Comparison of ENCODE assay signal across 20 cellular contexts in genomic region chr9:130410443-130410842, GRCh38. TPM values are rescaled to one million over a fixed set of nuclear protein-coding genes. Genes with fewer than 3 reads are reported as not detected.
A peak's percentile ranks its signal among the peaks of the same experiment; 100 is the strongest.
DNase-seq lines count a peak whose midpoint lies in the region; ATAC-seq, FAIRE-seq and TF ChIP-seq lines count a peak whose summit lies in the region.
"Had no signal": no experiment of that assay in that cellular context is flagged by ENCODE, and none has a peak within 500 bp of the region (broad histone marks: within the 10 kb centered on the region; RNA-seq: fewer than 3 reads in every experiment).

No MANE protein-coding gene starts in this region.

- no peak overlapping the region for H3K4me3 Mint-ChIP-seq in activated T-helper 17 cell treated with anti-CD3 and anti-CD28 coated beads, Interleukin-2, amount 50 U/mL, for 72 hours
- H3K4me3 Mint-ChIP-seq: CD4-positive, alpha-beta T cell; GM23338 had no signal

- H3K36me3 ChIP-seq in Peyer's patch (peaks cover 0 to 26% (median 0%) of the 10 kb centered on the region in 3 donors), H1 (ENCODE audit: control insufficient read depth in 2 of 4, insufficient read depth in 4 of 4, low read length in 3 of 4) (no peaks in the 10 kb centered on the region), mesenchymal stem cell (ENCODE audit: control insufficient read depth in 1 of 2, insufficient read depth in 2 of 2, low read depth in 1 of 2, low read length in 2 of 2) (no peaks in the 10 kb centered on the region), neuronal stem cell (replicated peaks in 1 of 2; ENCODE audit: control insufficient read depth in 2 of 2, insufficient read depth in 2 of 2, low read length in 2 of 2) (no peaks in the 10 kb centered on the region)
- H3K36me3 ChIP-seq: BE2C had no signal

- no peak overlapping the region for H2BK5ac ChIP-seq in H1 (ENCODE audit: low read depth, low read length)
- H2BK5ac ChIP-seq in mesenchymal stem cell (ENCODE audit: low read depth, low read length, poor library complexity, severe bottlenecking), result no peak overlapping the region
- no peak overlapping the region for H2BK5ac ChIP-seq in neuronal stem cell (ENCODE audit: low read length)

- H2BK120ac ChIP-seq in H1 (replicated peaks; ENCODE audit: low read depth, low read length), result no peak overlapping the region
- H2BK120ac ChIP-seq in mesenchymal stem cell (ENCODE audit: low read depth, low read length), result no peak overlapping the region
- no peak overlapping the region for H2BK120ac ChIP-seq in neuronal stem cell (ENCODE audit: low read depth, low read length)

- DNase-seq in Peyer's patch (peak in 2 of 3 donors; percentile 55 to 67), H1 (ENCODE audit: low read depth in 1 of 2, low spot score in 2 of 2) (no peak), mesenchymal stem cell (no peak), neuronal stem cell (ENCODE audit: low spot score) (no peak), NCI-H82 treated with DMSO at 0.1 percent for 48 hours (lab: John Stamatoyannopoulos, UW; ENCODE audit: unreplicated experiment) (no peak), NCI-H1092 treated with DMSO at 0.1 percent for 48 hours (lab: John Stamatoyannopoulos, UW) (no peak), LoVo (ENCODE audit: low spot score) (no peak)
- DNase-seq: BE2C; C1 segment of cervical spinal cord; Caco-2; CD4-positive, alpha-beta T cell; H7 had no signal

- no peak for ATAC-seq in activated T-helper 17 cell treated with anti-CD3 and anti-CD28 coated beads, Interleukin-2, amount 50 U/mL, for 72 hours (replicated peaks)
- ATAC-seq: GM23338 had no signal

- H3K23ac ChIP-seq in H1 (ENCODE audit: insufficient read length) (no peak overlapping the region), mesenchymal stem cell (ENCODE audit: low read length in 2 of 2) (no peak overlapping the region), neuronal stem cell (ENCODE audit: low read depth, low read length, poor library complexity) (peak overlapping the region; percentile 27)

- H3K4ac ChIP-seq in H1 (replicated peaks; ENCODE audit: insufficient read length, low read depth, low read length) (no peak overlapping the region), mesenchymal stem cell (ENCODE audit: low read depth in 1 of 2, low read length in 2 of 2) (no peak overlapping the region), neuronal stem cell (ENCODE audit: low read length) (no peak overlapping the region)

- no peak for TF ChIP-seq POLR2A in Peyer's patch (IDR thresholded peaks at IDR 0.05)
- no peak for TF ChIP-seq POLR2A in H1 (IDR thresholded peaks at IDR 0.05; ENCODE audit: control extremely low read depth in 1 of 2, low read depth in 2 of 2, low read length in 2 of 2)

- no peak overlapping the region for H4K5ac ChIP-seq in H1 (ENCODE audit: insufficient read length, low read depth, low read length)

- no peaks in the 10 kb centered on the region for H3K23me2 ChIP-seq in H1 (ENCODE audit: low read depth, low read length)

- H3K4me2 ChIP-seq in H1 (ENCODE audit: insufficient read depth in 1 of 2, low read depth in 2 of 2, low read length in 2 of 2) (no peak overlapping the region), mesenchymal stem cell (ENCODE audit: low read length, poor library complexity, severe bottlenecking) (no peak overlapping the region), neuronal stem cell (ENCODE audit: insufficient read depth, low read length, poor library complexity, severe bottlenecking) (no peak overlapping the region)
- H3K4me2 ChIP-seq: GM23338 had no signal

- H3K14ac ChIP-seq in H1 (ENCODE audit: insufficient read length), result no peak overlapping the region
- H3K14ac ChIP-seq in mesenchymal stem cell (ENCODE audit: low read length in 2 of 2), result no peak overlapping the region
- no peak overlapping the region for H3K14ac ChIP-seq in neuronal stem cell (ENCODE audit: low read length)

- H2AK5ac ChIP-seq in H1 (ENCODE audit: low read depth, low read length) (no peak overlapping the region), mesenchymal stem cell (ENCODE audit: low read length, severe bottlenecking) (no peak overlapping the region), neuronal stem cell (ENCODE audit: low read depth, low read length) (no peak overlapping the region)

- H2AFZ ChIP-seq in H1 (ENCODE audit: low read length), result no peak overlapping the region
- no peak overlapping the region for H2AFZ ChIP-seq in mesenchymal stem cell (ENCODE audit: low read depth, low read length)
- no peak overlapping the region for H2AFZ ChIP-seq in neuronal stem cell (ENCODE audit: low read length)
- H2AFZ ChIP-seq: GM23338 had no signal

- POLR2A ChIA-PET in H1 (lab: Charles Lee; ENCODE audit: partially characterized antibody), result no interaction called here

- no peaks in the 10 kb centered on the region for H3K79me1 ChIP-seq in H1 (ENCODE audit: low read depth, low read length)
- H3K79me1 ChIP-seq in mesenchymal stem cell (replicated peaks; ENCODE audit: low read length, poor library complexity, severe bottlenecking), result no peaks in the 10 kb centered on the region
- no peaks in the 10 kb centered on the region for H3K79me1 ChIP-seq in neuronal stem cell (ENCODE audit: low read depth, low read length)

- peaks cover 4% of the 10 kb centered on the region for H3K27me3 Mint-ChIP-seq in activated T-helper 17 cell treated with anti-CD3 and anti-CD28 coated beads, Interleukin-2, amount 50 U/mL, for 72 hours
- H3K27me3 Mint-ChIP-seq: CD4-positive, alpha-beta T cell had no signal

- H3K9me3 Mint-ChIP-seq in activated T-helper 17 cell treated with anti-CD3 and anti-CD28 coated beads, Interleukin-2, amount 50 U/mL, for 72 hours, result no peaks in the 10 kb centered on the region
- H3K9me3 Mint-ChIP-seq: CD4-positive, alpha-beta T cell; GM23338 had no signal

- no peaks in the 10 kb centered on the region for H4K20me1 ChIP-seq in H1 (replicated peaks in 1 of 2; ENCODE audit: control insufficient read depth in 1 of 2, insufficient read depth in 2 of 2, low read length in 2 of 2)

- no peak overlapping the region for H2BK20ac ChIP-seq in H1 (ENCODE audit: low read length)

- no peaks in the 10 kb centered on the region for H3K4me1 Mint-ChIP-seq in activated T-helper 17 cell treated with anti-CD3 and anti-CD28 coated beads, Interleukin-2, amount 50 U/mL, for 72 hours

- peaks cover 0 to 29% (median 1%) of the 10 kb centered on the region in 4 donors for H3K4me1 ChIP-seq in Peyer's patch
- H3K4me1 ChIP-seq in H1 (replicated peaks in 1 of 4; ENCODE audit: control insufficient read depth in 3 of 4, insufficient read depth in 4 of 4, low read length in 3 of 4), result no peaks in the 10 kb centered on the region
- H3K4me1 ChIP-seq in mesenchymal stem cell (ENCODE audit: control insufficient read depth, insufficient read depth, low read depth, low read length), result no peaks in the 10 kb centered on the region
- H3K4me1 ChIP-seq in neuronal stem cell (ENCODE audit: control insufficient read depth in 2 of 2, insufficient read depth in 1 of 2, low read depth in 1 of 2, low read length in 2 of 2), result no peaks in the 10 kb centered on the region
- H3K4me1 ChIP-seq: BE2C had no signal

- no peak for FAIRE-seq in H1 (lab: Jason Lieb, UNC)
- FAIRE-seq: D721Med, G401.6, GM12891, HTR-8/SVneo had no signal

- no peaks in the 10 kb centered on the region for H3K36me3 Mint-ChIP-seq in activated T-helper 17 cell treated with anti-CD3 and anti-CD28 coated beads, Interleukin-2, amount 50 U/mL, for 72 hours (ENCODE audit: low read depth)

- TF ChIP-seq RAD21 in H1 (IDR thresholded peaks at IDR 0.05 in 1 of 2, conservative IDR thresholded peaks at IDR 0.05 in 1 of 2; ENCODE audit: low read depth in 2 of 2, low read length in 2 of 2), result no peak

- H3K9ac ChIP-seq in H1 (replicated peaks in 1 of 4; ENCODE audit: extremely low read depth in 1 of 4, low read depth in 3 of 4, low read length in 3 of 4) (no peak overlapping the region), mesenchymal stem cell (ENCODE audit: low read length) (no peak overlapping the region), neuronal stem cell (ENCODE audit: low read depth, low read length, poor library complexity) (no peak overlapping the region)

- H3K9me3 ChIP-seq in Peyer's patch (no peaks in the 10 kb centered on the region), H1 (ENCODE audit: insufficient read depth in 2 of 2, low read depth in 1 of 2, low read length in 1 of 2) (no peaks in the 10 kb centered on the region), mesenchymal stem cell (ENCODE audit: control insufficient read depth, low read length) (peaks cover 8% of the 10 kb centered on the region), neuronal stem cell (replicated peaks in 1 of 2; ENCODE audit: control insufficient read depth in 2 of 2, insufficient read depth in 1 of 2, low read depth in 1 of 2, low read length in 2 of 2) (no peaks in the 10 kb centered on the region)
- H3K9me3 ChIP-seq: BE2C, Caco-2 had no signal

- H3K27ac Mint-ChIP-seq in activated T-helper 17 cell treated with anti-CD3 and anti-CD28 coated beads, Interleukin-2, amount 50 U/mL, for 72 hours, result no peak overlapping the region
- H3K27ac Mint-ChIP-seq: CD4-positive, alpha-beta T cell; GM23338; IgD-negative memory B cell had no signal

- H2BK15ac ChIP-seq in H1 (ENCODE audit: low read length) (no peak overlapping the region), mesenchymal stem cell (ENCODE audit: low read depth, poor library complexity, severe bottlenecking) (no peak overlapping the region), neuronal stem cell (ENCODE audit: low read length) (no peak overlapping the region)

- 89% methylated on average over 12 of the region's 12 CpGs; no CpG with 5 or more reads in 1 of the 2 experiments for WGBS in H1 (ENCODE audit: extremely low coverage in 1 of 2, insufficient coverage in 1 of 2, insufficient read length in 1 of 2, insufficient replicate concordance in 2 of 2, low coverage in 1 of 2, low lambda C conversion rate in 2 of 2, missing lambda C conversion rate in 1 of 2), 2 experiments
- 88% methylated on average over 12 of the region's 12 CpGs for WGBS in mesenchymal stem cell
- no CpG with 5 or more reads among the region's 12 CpGs for WGBS in neuronal stem cell (ENCODE audit: extremely low coverage in 2 of 2, insufficient read length in 2 of 2, insufficient replicate concordance in 1 of 2), 2 donors

- H2BK12ac ChIP-seq in H1 (ENCODE audit: low read depth, low read length), result no peak overlapping the region
- no peak overlapping the region for H2BK12ac ChIP-seq in mesenchymal stem cell (ENCODE audit: low read length in 2 of 2)
- no peak overlapping the region for H2BK12ac ChIP-seq in neuronal stem cell (ENCODE audit: low read length)

- H4K8ac ChIP-seq in H1 (ENCODE audit: extremely low read depth, insufficient read depth, low read length) (no peak overlapping the region), mesenchymal stem cell (ENCODE audit: low read length) (no peak overlapping the region), neuronal stem cell (ENCODE audit: low read depth, low read length) (no peak overlapping the region)

- no peaks in the 10 kb centered on the region for H3K27me3 ChIP-seq in Peyer's patch
- no peaks in the 10 kb centered on the region; a peak in 1 of 7 replicates for H3K27me3 ChIP-seq in H1 (replicated peaks in 1 of 4; ENCODE audit: control insufficient read depth in 3 of 4, extremely low read depth in 1 of 4, insufficient read depth in 3 of 4, low read length in 3 of 4)
- H3K27me3 ChIP-seq in mesenchymal stem cell (ENCODE audit: control insufficient read depth in 1 of 2, insufficient read depth in 1 of 2, low read length in 2 of 2), result peaks cover 0 to 38% of the 10 kb centered on the region in 2 experiments
- no peaks in the 10 kb centered on the region for H3K27me3 ChIP-seq in neuronal stem cell (ENCODE audit: control insufficient read depth in 3 of 3, insufficient read depth in 3 of 3, low read depth in 1 of 3, low read length in 3 of 3)
- H3K27me3 ChIP-seq: BE2C had no signal

- CTCF ChIA-PET in H1 (lab: Charles Lee; ENCODE audit: partially characterized antibody), result interaction anchor here (0.8 to 1.0 kb wide), 3 partner anchors 11 to 28 kb away, joined by 3 to 6 read pairs (median 4); no protein-coding TSS in a partner anchor

- no peak overlapping the region for H3K18ac ChIP-seq in H1 (ENCODE audit: extremely low read depth, low read length)
- H3K18ac ChIP-seq in mesenchymal stem cell (ENCODE audit: low read depth in 1 of 2, low read length in 2 of 2), result no peak overlapping the region
- H3K18ac ChIP-seq in neuronal stem cell (ENCODE audit: low read length), result peak overlapping the region; percentile 51

- H3K56ac ChIP-seq in H1 (replicated peaks; ENCODE audit: insufficient read length, low read depth, low read length), result no peak overlapping the region

- H4K91ac ChIP-seq in H1 (replicated peaks; ENCODE audit: insufficient read length, low read length), result no peak overlapping the region
- peak overlapping the region; percentile 54 for H4K91ac ChIP-seq in mesenchymal stem cell (ENCODE audit: low read length)
- H4K91ac ChIP-seq in neuronal stem cell (ENCODE audit: low read depth, low read length, poor library complexity), result no peak overlapping the region

- TF ChIP-seq CTCF in Peyer's patch (IDR thresholded peaks at IDR 0.05) (no peak), H1 (IDR thresholded peaks at IDR 0.05; ENCODE audit: control extremely low read depth in 1 of 3, insufficient read depth in 1 of 3, low read depth in 1 of 3, low read length in 3 of 3) (no peak)

- no peaks in the 10 kb centered on the region for H3K79me2 ChIP-seq in H1 (ENCODE audit: control insufficient read depth in 1 of 2, insufficient read depth in 2 of 2, low read length in 2 of 2)

- no peak for TF ChIP-seq EP300 in H1 (IDR thresholded peaks at IDR 0.05; ENCODE audit: borderline replicate concordance in 1 of 2, low read depth in 2 of 2, low read length in 2 of 2)

- H3K4me3 ChIP-seq in Peyer's patch (no peak overlapping the region), H1 (ENCODE audit: extremely low read depth in 1 of 4, insufficient read depth in 2 of 4, low read depth in 3 of 4, low read length in 4 of 4) (no peak overlapping the region), mesenchymal stem cell (ENCODE audit: insufficient read depth in 1 of 2, low read depth in 1 of 2, low read length in 2 of 2) (no peak overlapping the region), neuronal stem cell (ENCODE audit: low read length in 2 of 2) (no peak overlapping the region)
- H3K4me3 ChIP-seq: GM23338 had no signal

- H3K27ac ChIP-seq in Peyer's patch (peak overlapping the region in 2 of 4 donors; percentile 65 to 71), H1 (ENCODE audit: low read depth, low read length) (peak overlapping the region; percentile 25; the same call in 1 of the 2 replicates), mesenchymal stem cell (ENCODE audit: low read length, poor library complexity, severe bottlenecking) (no peak overlapping the region), neuronal stem cell (replicated peaks; ENCODE audit: low read length) (no peak overlapping the region)

RNA-seq across cellular contexts. Expression of gene ASS1, which starts 34.3 kb away (rescaled TPM):
- 100 to 1,000 TPM; 106 to 761 (median 547) TPM for total RNA-seq in Peyer's patch
- 108 and 116 TPM in 2 replicates for total RNA-seq in H1 (2021; fragmentation: NEBNext Ultra II Directional; extraction: Animal tissue kit (Norgen Biotek cat#: 25700))
- polyA plus RNA-seq in H1 (2011; rRNA removed), result 296 and 298 TPM in 2 replicates
- 326 TPM for polyA plus RNA-seq in H1 (2011; cell fraction: cytosol; rRNA removed)
- 280 TPM for polyA plus RNA-seq in H1 (2011; cell fraction: nucleus; rRNA removed)
- 240 to 283 TPM (median 268 TPM) in 4 replicates for polyA plus RNA-seq in H1 (2012, experiment 1 of 2)
- 287 TPM for polyA plus RNA-seq in H1 (2012, experiment 2 of 2)
- 64.1 TPM for polyA plus RNA-seq in H1 (2013, experiment 1 of 2)
- polyA plus RNA-seq in H1 (2013, experiment 2 of 2), result 63.0 TPM
- 172 and 229 TPM in 2 replicates for polyA minus RNA-seq in H1 (2011; rRNA and poly(A)+ RNA removed)
- 85.1 TPM for polyA minus RNA-seq in H1 (2011; cell fraction: cytosol; rRNA and poly(A)+ RNA removed)
- polyA minus RNA-seq in H1 (2011; cell fraction: nucleus; rRNA and poly(A)+ RNA removed), result 55.6 TPM
- 27.8 TPM for polyA plus RNA-seq in mesenchymal stem cell (2013, experiment 1 of 2)
- 28.1 TPM for polyA plus RNA-seq in mesenchymal stem cell (2013, experiment 2 of 2)
- polyA plus RNA-seq in neuronal stem cell (2013, experiment 1 of 2), result 19.7 TPM
- polyA plus RNA-seq in neuronal stem cell (2013, experiment 2 of 2), result 19.8 TPM
- total RNA-seq in activated T-helper 17 cell treated with anti-CD3 and anti-CD28 coated beads, Interleukin-2, amount 50 U/mL, for 72 hours, result 1 to 10 TPM in 1 of 2 donors, under 1 TPM in 1; 0.69 to 1.4 TPM
- total RNA-seq: A172; CD4-positive, alpha-beta T cell had no signal
- polyA plus RNA-seq: IgD-negative memory B cell had no signal

Comparison
In these comparisons a context has a peak if more than half of its experiments do, and no peak if none do; other contexts are left out.
1. DNase-seq: peak in Peyer's patch (2 of 3); none in H1 (0 of 2), mesenchymal stem cell (single experiment), neuronal stem cell (single experiment), NCI-H82 treated with DMSO at 0.1 percent for 48 hours (single experiment), NCI-H1092 treated with DMSO at 0.1 percent for 48 hours (single experiment) and LoVo (single experiment).
2. RNA of gene ASS1, which starts 34.3 kb away (total RNA-seq): 106 to 761 TPM in Peyer's patch and 108 to 116 TPM in H1; 0.69 to 1.4 TPM in activated T-helper 17 cell treated with anti-CD3 and anti-CD28 coated beads, Interleukin-2, amount 50 U/mL, for 72 hours; every median in the first group is over 10 times any median in the second.